In the genomic region with DNA sequence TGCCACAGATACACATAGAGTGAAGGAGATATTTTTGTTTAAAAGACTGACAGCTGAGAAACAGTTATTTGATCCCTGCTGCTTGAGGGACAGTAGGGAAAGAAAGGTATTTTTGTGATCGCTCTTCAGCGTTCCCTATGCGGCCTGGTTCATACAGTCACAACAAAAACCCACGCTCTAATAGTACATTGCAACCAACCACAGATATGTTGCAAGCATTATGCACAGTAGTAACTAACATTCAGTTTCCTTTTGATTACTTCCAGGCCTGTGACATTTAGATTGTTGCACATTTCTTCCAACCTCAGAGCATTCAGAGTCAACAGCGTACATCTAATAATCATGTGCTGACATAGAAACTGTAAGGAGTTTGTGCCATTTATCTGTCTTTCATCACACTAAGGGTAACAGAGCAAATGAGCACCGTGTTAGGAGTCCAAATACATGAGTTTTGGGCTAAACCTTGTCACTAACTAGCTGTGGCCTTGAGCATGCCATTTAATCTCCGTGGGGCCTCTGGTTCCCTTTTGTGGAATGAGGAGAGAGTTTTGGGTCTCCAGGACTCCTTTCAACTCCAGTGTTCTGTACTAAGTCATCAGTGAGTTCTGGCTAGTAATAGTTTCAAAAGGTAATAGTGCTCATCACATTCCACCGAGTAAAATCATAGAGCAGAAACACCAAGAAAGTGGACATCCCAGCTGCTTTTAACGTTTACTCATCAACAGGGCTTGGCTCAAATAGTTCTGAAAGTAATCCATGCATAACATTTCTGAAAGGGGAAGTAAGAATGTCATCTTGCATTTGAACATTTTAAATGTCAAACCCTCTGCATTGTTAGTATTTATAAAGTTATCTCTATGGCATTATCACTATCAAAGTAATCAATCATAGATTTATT, we compare ENCODE assay signal across 8 cellular contexts.
A peak's percentile ranks its signal among the peaks of the same experiment; 100 is the strongest.
DNase-seq lines count a peak whose midpoint lies in the region; ATAC-seq and TF ChIP-seq lines count a peak whose summit lies in the region.

No MANE protein-coding gene starts in this region.

- H3K9ac ChIP-seq in mammary epithelial cell (ENCODE audit: insufficient read depth, low read length) = no peak overlapping the region

- dilution Hi-C loops in mammary epithelial cell (cut with HindIII; ENCODE audit: low sequenced_read_pairs) = no loop called here

- peak overlapping the region; percentile 47 for H3K4me2 ChIP-seq in mammary epithelial cell (ENCODE audit: insufficient read depth, low read depth, low read length)

- WGBS in mammary epithelial cell (ENCODE audit: low coverage, missing lambda C conversion rate) = 68% methylated on average over 8 of the region's 9 CpGs

- CTCF ChIA-PET in mammary epithelial cell (lab: Charles Lee; ENCODE audit: low non-redundant PET) = no interaction called here
- CTCF ChIA-PET in activated naive CD4-positive, alpha-beta T cell treated with anti-CD3 and anti-CD28 coated beads for 36 hours (lab: Charles Lee) = no interaction called here

- peaks cover 14% of the 10 kb centered on the region for H3K4me1 Mint-ChIP-seq in stimulated activated naive CD8-positive, alpha-beta T cell treated with anti-CD3 and anti-CD28 coated beads, Interleukin-15, Interleukin-2, amounts not matched to agents 100 ng/mL and 50 ng/mL, for 24 hours (ENCODE audit: low read depth)
- H3K4me1 Mint-ChIP-seq in activated naive CD8-positive, alpha-beta T cell treated with anti-CD3 and anti-CD28 coated beads, Interleukin-2, amount 50 U/mL, for 24 hours = peaks cover 4% of the 10 kb centered on the region
- H3K4me1 Mint-ChIP-seq in activated naive CD4-positive, alpha-beta T cell treated with anti-CD3 and anti-CD28 coated beads for 36 hours (ENCODE audit: low read depth) = no peaks in the 10 kb centered on the region

- no peaks in the 10 kb centered on the region for H3K27me3 ChIP-seq in mammary epithelial cell (ENCODE audit: insufficient read depth, low read length)
- H3K27me3 ChIP-seq in right atrium auricular region = no peaks in the 10 kb centered on the region

- TF ChIP-seq CTCF in AG09319 (IDR thresholded peaks at IDR 0.05; ENCODE audit: low read depth, low read length) (no peak), mammary epithelial cell (conservative IDR thresholded peaks at IDR 0.05 in 1 of 2, IDR thresholded peaks at IDR 0.05 in 1 of 2; ENCODE audit: extremely low read depth in 1 of 2, insufficient read depth in 1 of 2, low read depth in 1 of 2, low read length in 2 of 2) (no peak), right atrium auricular region (IDR thresholded peaks at IDR 0.05) (no peak)

- no peaks in the 10 kb centered on the region for H3K27me3 Mint-ChIP-seq in stimulated activated naive CD8-positive, alpha-beta T cell treated with anti-CD3 and anti-CD28 coated beads, Interleukin-15, Interleukin-2, amounts not matched to agents 100 ng/mL and 50 ng/mL, for 24 hours
- no peaks in the 10 kb centered on the region for H3K27me3 Mint-ChIP-seq in activated naive CD8-positive, alpha-beta T cell treated with anti-CD3 and anti-CD28 coated beads, Interleukin-2, amount 50 U/mL, for 24 hours
- no peaks in the 10 kb centered on the region for H3K27me3 Mint-ChIP-seq in activated naive CD4-positive, alpha-beta T cell treated with anti-CD3 and anti-CD28 coated beads for 36 hours (ENCODE audit: low read depth)

- no peak overlapping the region for H3K4me3 ChIP-seq in mammary epithelial cell (replicated peaks in 1 of 3; ENCODE audit: insufficient read depth in 1 of 3, low read depth in 2 of 3, low read length in 3 of 3)
- H3K4me3 ChIP-seq in right atrium auricular region = no peak overlapping the region

- DNase-seq in AG09319 (ENCODE audit: extremely low read depth, low read depth) (peak; percentile 69), mammary epithelial cell (peak; percentile 79), right atrium auricular region (ENCODE audit: low spot score) (no peak)
- DNase-seq in activated naive CD8-positive, alpha-beta T cell treated with anti-CD3 and anti-CD28 coated beads, Interleukin-2, amount 50 U/mL, for 24 hours = no peak
- DNase-seq in activated naive CD4-positive, alpha-beta T cell treated with anti-CD3 and anti-CD28 coated beads for 36 hours = no peak

- no peak overlapping the region for H3K4me3 Mint-ChIP-seq in stimulated activated naive CD8-positive, alpha-beta T cell treated with anti-CD3 and anti-CD28 coated beads, Interleukin-15, Interleukin-2, amounts not matched to agents 100 ng/mL and 50 ng/mL, for 24 hours
- H3K4me3 Mint-ChIP-seq in activated naive CD8-positive, alpha-beta T cell treated with anti-CD3 and anti-CD28 coated beads, Interleukin-2, amount 50 U/mL, for 24 hours = no peak overlapping the region
- H3K4me3 Mint-ChIP-seq in activated naive CD4-positive, alpha-beta T cell treated with anti-CD3 and anti-CD28 coated beads for 36 hours = no peak overlapping the region

- peaks cover 18% of the 10 kb centered on the region for H3K4me1 ChIP-seq in mammary epithelial cell (ENCODE audit: insufficient read depth, low read length)
- H3K4me1 ChIP-seq in right atrium auricular region = peaks cover 0 to 18% of the 10 kb centered on the region in 2 donors

- H3K9me3 Mint-ChIP-seq in stimulated activated naive CD8-positive, alpha-beta T cell treated with anti-CD3 and anti-CD28 coated beads, Interleukin-15, Interleukin-2, amounts not matched to agents 100 ng/mL and 50 ng/mL, for 24 hours = no peaks in the 10 kb centered on the region
- H3K9me3 Mint-ChIP-seq in activated naive CD8-positive, alpha-beta T cell treated with anti-CD3 and anti-CD28 coated beads, Interleukin-2, amount 50 U/mL, for 24 hours = no peaks in the 10 kb centered on the region
- no peaks in the 10 kb centered on the region for H3K9me3 Mint-ChIP-seq in activated naive CD4-positive, alpha-beta T cell treated with anti-CD3 and anti-CD28 coated beads for 36 hours

- peak overlapping the region; percentile 9 for H3K27ac Mint-ChIP-seq in stimulated activated naive CD8-positive, alpha-beta T cell treated with anti-CD3 and anti-CD28 coated beads, Interleukin-15, Interleukin-2, amounts not matched to agents 100 ng/mL and 50 ng/mL, for 24 hours
- H3K27ac Mint-ChIP-seq in activated naive CD8-positive, alpha-beta T cell treated with anti-CD3 and anti-CD28 coated beads, Interleukin-2, amount 50 U/mL, for 24 hours = no peak overlapping the region
- H3K27ac Mint-ChIP-seq in activated naive CD4-positive, alpha-beta T cell treated with anti-CD3 and anti-CD28 coated beads for 36 hours = no peak overlapping the region

- H3K36me3 ChIP-seq in mammary epithelial cell (ENCODE audit: insufficient read depth, low read length) (no peaks in the 10 kb centered on the region), right atrium auricular region (no peaks in the 10 kb centered on the region)

- ATAC-seq in GM19397 (IDR thresholded peaks at IDR 0.05; ENCODE audit: unreplicated experiment) = peak; percentile 85
- ATAC-seq in HG03439 (IDR thresholded peaks at IDR 0.05; ENCODE audit: unreplicated experiment) = peak; percentile 73
- no peak for ATAC-seq in activated naive CD8-positive, alpha-beta T cell treated with anti-CD3 and anti-CD28 coated beads, Interleukin-2, amount 50 U/mL, for 24 hours

- in situ Hi-C loops in mammary epithelial cell (cut with MboI; ENCODE audit: low sequenced_read_pairs in 2 of 2) = no loop called here

- no TSS peak for BruUV-seq in mammary epithelial cell (replicated peaks; lab: Mats Ljungman, UMichigan)

- intact Hi-C loops in mammary epithelial cell (cut with micrococcal nuclease) = loop anchor here (5.0 kb wide), 1 partner anchor 97 kb away; a partner anchor contains a TSS
- intact Hi-C loops in activated naive CD4-positive, alpha-beta T cell treated with anti-CD3 and anti-CD28 coated beads for 36 hours (cut with micrococcal nuclease) = no loop called here

- H2AFZ ChIP-seq in mammary epithelial cell (ENCODE audit: low read depth, low read length) = no peak overlapping the region

- peak overlapping the region; percentile 40 for H3K27ac ChIP-seq in mammary epithelial cell (ENCODE audit: insufficient read depth, low read depth, low read length)
- no peak overlapping the region for H3K27ac ChIP-seq in right atrium auricular region

- no peaks in the 10 kb centered on the region for H4K20me1 ChIP-seq in mammary epithelial cell (ENCODE audit: insufficient read depth, low read length)

- H3K9me3 ChIP-seq in mammary epithelial cell (replicated peaks; ENCODE audit: insufficient read depth, low read length) (no peaks in the 10 kb centered on the region), right atrium auricular region (no peaks in the 10 kb centered on the region)

- no peaks in the 10 kb centered on the region for H3K79me2 ChIP-seq in mammary epithelial cell (ENCODE audit: insufficient read depth, low read length)

- H3K36me3 Mint-ChIP-seq in stimulated activated naive CD8-positive, alpha-beta T cell treated with anti-CD3 and anti-CD28 coated beads, Interleukin-15, Interleukin-2, amounts not matched to agents 100 ng/mL and 50 ng/mL, for 24 hours (ENCODE audit: low read depth) = no peaks in the 10 kb centered on the region
- no peaks in the 10 kb centered on the region for H3K36me3 Mint-ChIP-seq in activated naive CD8-positive, alpha-beta T cell treated with anti-CD3 and anti-CD28 coated beads, Interleukin-2, amount 50 U/mL, for 24 hours (ENCODE audit: low read depth)
- H3K36me3 Mint-ChIP-seq in activated naive CD4-positive, alpha-beta T cell treated with anti-CD3 and anti-CD28 coated beads for 36 hours (ENCODE audit: low read depth) = no peaks in the 10 kb centered on the region

Comparison
In these comparisons a context has a peak if more than half of its experiments do, and no peak if none do; other contexts are left out.
1. DNase-seq: peak in AG09319 (single experiment) and mammary epithelial cell (single experiment); none in activated naive CD8-positive, alpha-beta T cell treated with anti-CD3 and anti-CD28 coated beads, Interleukin-2, amount 50 U/mL, for 24 hours (single experiment), activated naive CD4-positive, alpha-beta T cell treated with anti-CD3 and anti-CD28 coated beads for 36 hours (single experiment) and right atrium auricular region (single experiment).